Comparison of ENCODE assay signal across 12 cellular contexts in genomic region chr1:35449334-35450008, GRCh38.
DNase-seq lines count a peak whose midpoint lies in the region; ATAC-seq, FAIRE-seq and TF ChIP-seq lines count a peak whose summit lies in the region.
"Had no signal": no experiment of that assay in that cellular context is flagged by ENCODE, and none has a peak within 500 bp of the region (broad histone marks: within the 10 kb centered on the region; RNA-seq: fewer than 3 reads in every experiment).

No MANE protein-coding gene starts in this region.

- H3K27me3 ChIP-seq in ACC112 (ENCODE audit: insufficient read depth, low read length) (no peaks in the 10 kb centered on the region), GM12878 (replicated peaks in 1 of 2; ENCODE audit: control insufficient read depth in 2 of 2, insufficient read depth in 2 of 2, low read length in 1 of 2) (no peaks in the 10 kb centered on the region)

- TF ChIP-seq EP300 in GM12878 (IDR thresholded peaks at IDR 0.05; ENCODE audit: borderline replicate concordance in 1 of 2, control insufficient read depth in 1 of 2, low read depth in 2 of 2, low read length in 2 of 2): no peak

- H3K27ac ChIP-seq in ACC112 (ENCODE audit: low read depth, low read length): peak overlapping the region; percentile 97
- no peak overlapping the region for H3K27ac ChIP-seq in GM12878 (ENCODE audit: control insufficient read depth, insufficient read depth)

- SMC1A ChIA-PET in GM12878 (lab: Charles Lee; ENCODE audit: uncharacterized antibody, unreplicated experiment): interaction anchor here (0.8 to 14.3 kb wide), 12 partner anchors 10 to 326 kb away, joined by 3 to 254 read pairs (median 14); partner anchors contain the start of genes KIAA0319L and NCDN

- TF ChIP-seq CTCF in GM12878 (IDR thresholded peaks at IDR 0.05 in 2 of 3, conservative IDR thresholded peaks at IDR 0.05 in 1 of 3; ENCODE audit: control insufficient read depth in 2 of 3, extremely low read depth in 1 of 3, insufficient read depth in 1 of 3, low read depth in 3 of 3, low read length in 3 of 3): no peak

- peak; percentile 91 for DNase-seq in HT1080 (ENCODE audit: low read depth)
- DNase-seq in GM12878 (ENCODE audit: low read depth, low spot score): no peak
- peak; percentile 97 for DNase-seq in iris pigment epithelial cell (ENCODE audit: low read depth)
- DNase-seq in NCI-H1092 treated with DMSO at 0.1 percent for 48 hours (lab: John Stamatoyannopoulos, UW): no peak
- DNase-seq in putamen (ENCODE audit: low spot score): no peak
- DNase-seq in activated CD8-positive, alpha-beta memory T cell treated with anti-CD3 and anti-CD28 coated beads for 24 hours: no peak
- no peak for DNase-seq in SKM-1 treated with dmso at 0.1 percent for 144 hours (lab: John Stamatoyannopoulos, UW; ENCODE audit: unreplicated experiment)
- DNase-seq: activated CD4-positive, CD25-positive, alpha-beta regulatory T cell treated with anti-CD3 and anti-CD28 coated beads, Interleukin-2, amount 50 U/mL, for 72 hours; effector memory CD8-positive, alpha-beta T cell; NCI-H1694 treated with DMSO at 0.1 percent for 48 hours had no signal

- H4K20me1 ChIP-seq in GM12878 (ENCODE audit: control insufficient read depth, insufficient read depth): no peaks in the 10 kb centered on the region

- TF ChIP-seq RAD21 in GM12878 (IDR thresholded peaks at IDR 0.05; ENCODE audit: insufficient read depth, low read depth, low read length): no peak

- H3K36me3 ChIP-seq in ACC112 (ENCODE audit: insufficient read depth, low read length) (peaks cover 4% of the 10 kb centered on the region; the same call in 1 of the 2 replicates), GM12878 (ENCODE audit: control insufficient read depth in 2 of 2, insufficient read depth in 2 of 2, low read length in 1 of 2) (peaks cover 12 to 38% of the 10 kb centered on the region in 2 experiments)

- RAD21 ChIA-PET in GM12878 (lab: Charles Lee; ENCODE audit: unreplicated experiment): interaction anchor here (0.8 to 7.7 kb wide), 8 partner anchors 89 to 248 kb away, joined by 3 to 139 read pairs (median 38); no protein-coding TSS in a partner anchor

- H3K4me3 ChIP-seq in ACC112 (ENCODE audit: low read depth, low read length) (0 out of 2 replicates have a peak overlapping the region, but pooled peaks have one; percentile 44), GM12878 (no peak overlapping the region)

- H3K4me2 ChIP-seq in GM12878 (ENCODE audit: control insufficient read depth, insufficient read depth): no peak overlapping the region

- no peak for ATAC-seq in GM12878
- ATAC-seq: effector memory CD8-positive, alpha-beta T cell had no signal

- peaks cover 53% of the 10 kb centered on the region for H3K4me1 ChIP-seq in ACC112 (ENCODE audit: control insufficient read depth, insufficient read depth, low read length, unreplicated experiment)
- no peaks in the 10 kb centered on the region for H3K4me1 ChIP-seq in GM12878 (ENCODE audit: control insufficient read depth, insufficient read depth, low read length)

- intact Hi-C loops in GM12878 (cut with micrococcal nuclease; ENCODE audit: unreplicated experiment): loop anchor here (2.0 to 5.0 kb wide), 3 partner anchors 57 to 323 kb away; partner anchors contain the start of gene C1orf216

- POLR2A ChIA-PET in GM12878 (lab: Charles Lee): interaction anchor here (0.5 kb wide), 1 partner anchor 74 kb away, joined by 4 read pairs; no protein-coding TSS in a partner anchor

- WGBS in GM12878 (ENCODE audit: insufficient coverage, insufficient replicate concordance, low lambda C conversion rate, missing lambda C conversion rate): 91% methylated on average over 7 of the region's 7 CpGs

- in situ Hi-C loops in GM12878 (cut with MboI): loop anchor here (5.0 kb wide), 2 partner anchors 113 to 273 kb away; no protein-coding TSS in a partner anchor

- no peak overlapping the region for H3K9ac ChIP-seq in GM12878 (ENCODE audit: control insufficient read depth, insufficient read depth, low read length)

- H2AFZ ChIP-seq in ACC112 (ENCODE audit: low read length, unreplicated experiment): no peak overlapping the region
- H2AFZ ChIP-seq in GM12878 (ENCODE audit: control insufficient read depth, low read depth, low read length): no peak overlapping the region

- H3K79me2 ChIP-seq in ACC112 (ENCODE audit: control insufficient read depth, insufficient read depth, low read length, unreplicated experiment): no peaks in the 10 kb centered on the region
- no peaks in the 10 kb centered on the region for H3K79me2 ChIP-seq in GM12878 (ENCODE audit: control insufficient read depth, insufficient read depth, low read length)

- TF ChIP-seq POLR2A in GM12878 (IDR thresholded peaks at IDR 0.05; ENCODE audit: low read depth, low read length): no peak

- CTCF ChIA-PET in GM12878 (lab: Yijun Ruan, JAX): interaction anchor here (0.6 to 9.3 kb wide), 19 partner anchors 9 to 327 kb away, joined by 3 to 260 read pairs (median 16); partner anchors contain the start of genes CLSPN, KIAA0319L and NCDN

- no TSS peak for BruUV-seq in GM12878 (replicated peaks; lab: Mats Ljungman, UMichigan)

- no peaks in the 10 kb centered on the region for H3K9me3 ChIP-seq in GM12878 (replicated peaks; ENCODE audit: control insufficient read depth, insufficient read depth, low read length)

- FAIRE-seq in GM12878 (lab: Jason Lieb, UNC): no peak
- FAIRE-seq: GM19239 had no signal

TF ChIP-seq in GM12878, 131 proteins besides CTCF, POLR2A, EP300 and RAD21:
- TF ChIP-seq BCL3 (IDR thresholded peaks at IDR 0.05; ENCODE audit: borderline replicate concordance, insufficient read depth, low read depth, low read length, poor library complexity, severe bottlenecking) (peak; percentile 62), ZNF622 (IDR thresholded peaks at IDR 0.05) (no peak)

Comparison
In these comparisons a context has a peak if more than half of its experiments do, and no peak if none do; other contexts are left out.
1. DNase-seq: peak in HT1080 (single experiment) and iris pigment epithelial cell (single experiment); none in GM12878 (single experiment), NCI-H1092 treated with DMSO at 0.1 percent for 48 hours (single experiment), putamen (single experiment), activated CD8-positive, alpha-beta memory T cell treated with anti-CD3 and anti-CD28 coated beads for 24 hours (single experiment) and SKM-1 treated with dmso at 0.1 percent for 144 hours (single experiment).